33 cellular contexts compared by ENCODE assay signal in genomic region chr11:32991427-32991826, GRCh38. TPM values are rescaled to one million over a fixed set of nuclear protein-coding genes. Genes with fewer than 3 reads are reported as not detected.
"Had no signal": no experiment of that assay in that cellular context is flagged by ENCODE, and none has a peak within 500 bp of the region (broad histone marks: within the 10 kb centered on the region; RNA-seq: fewer than 3 reads in every experiment).

No MANE protein-coding gene starts in this region.

- H3K9me3 ChIP-seq: body of pancreas had no signal

- DNase-seq: activated B cell treated with CpG ODN at 0.5 μM for 24 hours; activated CD4-positive, alpha-beta memory T cell treated with anti-CD3 and anti-CD28 coated beads for 36 hours; activated CD4-positive, alpha-beta T cell treated with anti-CD3 and anti-CD28 coated beads for 4 hours; activated CD4-positive, alpha-beta T cell treated with anti-CD3 and anti-CD28 coated beads, Interleukin-2, amount 10 ng/mL, durations not matched to agents 24 days and 14 days; activated CD4-positive, alpha-beta T cell treated with anti-CD3 and anti-CD28 coated beads, Interleukin-2, amount 50 U/mL, for 1 hour; activated CD4-positive, alpha-beta T cell treated with anti-CD3 and anti-CD28 coated beads, Interleukin-2, amount 50 U/mL, for 4 hours; activated CD4-positive, CD25-positive, alpha-beta regulatory T cell treated with anti-CD3 and anti-CD28 coated beads, Interleukin-2, amount 50 U/mL, for 72 hours; activated CD8-positive, alpha-beta memory T cell treated with anti-CD3 and anti-CD28 coated beads, Interleukin-2, amount 50 U/mL, for 4 hours; activated CD8-positive, alpha-beta T cell treated with anti-CD3 and anti-CD28 coated beads for 36 hours; activated effector memory CD4-positive, alpha-beta T cell treated with anti-CD3 and anti-CD28 coated beads, Interleukin-2, amount 50 U/mL, for 16 hours; activated gamma-delta T cell treated with Interleukin-2 at 50 U/mL for 16 hours; activated naive CD4-positive, alpha-beta T cell; activated naive CD4-positive, alpha-beta T cell treated with anti-CD3 and anti-CD28 coated beads for 36 hours; activated naive CD4-positive, alpha-beta T cell treated with anti-CD3 and anti-CD28 coated beads, Interleukin-2, amount 50 U/mL, for 16 hours; activated naive CD8-positive, alpha-beta T cell treated with anti-CD3 and anti-CD28 coated beads for 36 hours; activated T-cell treated with anti-CD3 and anti-CD28 coated beads for 4 hours; activated T-cell treated with anti-CD3 and anti-CD28 coated beads, Interleukin-2, amount 50 U/mL, for 1 hour; activated T-cell treated with anti-CD3 and anti-CD28 coated beads, Interleukin-2, amount 50 U/mL, for 4 hours; activated T-cell treated with anti-CD3 and anti-CD28 coated beads, Interleukin-2, amount 50 U/mL, for 72 hours; adrenal gland; amniotic stem cell; aorta; body of pancreas; brain microvascular endothelial cell; central memory CD4-positive, alpha-beta T cell; T-helper 2 cell; T-helper 9 cell had no signal

- H3K27ac ChIP-seq: adrenal gland, body of pancreas, brain microvascular endothelial cell, breast epithelium, VCaP had no signal

- H3K27me3 ChIP-seq: adrenal gland, body of pancreas, brain microvascular endothelial cell, breast epithelium had no signal

- H3K36me3 ChIP-seq: adrenal gland, brain microvascular endothelial cell, breast epithelium had no signal

- FAIRE-seq: astrocyte, TTC549 had no signal

- H3K4me3 ChIP-seq: adrenal gland, body of pancreas, breast epithelium had no signal

- H3K4me1 ChIP-seq: adrenal gland, body of pancreas, breast epithelium had no signal

- ATAC-seq: activated CD8-positive, alpha-beta T cell treated with anti-CD3 and anti-CD28 coated beads for 36 hours; activated naive CD4-positive, alpha-beta T cell treated with anti-CD3 and anti-CD28 coated beads, Interleukin-2, amount 50 U/mL, for 72 hours; activated T-cell treated with anti-CD3 and anti-CD28 coated beads, Interleukin-2, amount 50 U/mL, for 4 hours; activated T-cell treated with anti-CD3 and anti-CD28 coated beads, Interleukin-2, amount 50 U/mL, for 72 hours; activated T-helper 17 cell treated with anti-CD3 and anti-CD28 coated beads, Interleukin-2, amount 50 U/mL, for 72 hours; body of pancreas had no signal

RNA-seq across cellular contexts. Expression of gene DEPDC7, which starts 24.3 kb away (rescaled TPM):
- total RNA-seq: activated B cell treated with CpG ODN at 0.5 μM for 24 hours had no signal
